ENCODE assay signal across 10 cellular contexts in genomic region chr2:231222318-231223000, GRCh38. TPM values are rescaled to one million over a fixed set of nuclear protein-coding genes. Genes with fewer than 3 reads are reported as not detected.
A peak's percentile ranks its signal among the peaks of the same experiment; 100 is the strongest.
DNase-seq lines count a peak whose midpoint lies in the region; ATAC-seq and TF ChIP-seq lines count a peak whose summit lies in the region.
"Had no signal": no experiment of that assay in that cellular context is flagged by ENCODE, and none has a peak within 500 bp of the region (broad histone marks: within the 10 kb centered on the region; RNA-seq: fewer than 3 reads in every experiment).

No MANE protein-coding gene starts in this region.

- H3K4me3 ChIP-seq in cardiac muscle cell, result no peak overlapping the region
- H3K4me3 ChIP-seq in right atrium auricular region, result no peak overlapping the region
- no peak overlapping the region for H3K4me3 ChIP-seq in fibroblast of villous mesenchyme (ENCODE audit: low read depth, low read length)
- H3K4me3 ChIP-seq: A549, K562 had no signal

- peak overlapping the region; percentile 34 for H3K27ac ChIP-seq in cardiac muscle cell
- peak overlapping the region in 1 of 2 donors; percentile 10 for H3K27ac ChIP-seq in right atrium auricular region
- H3K27ac ChIP-seq: A549 had no signal

- ATAC-seq in HG03432 (IDR thresholded peaks at IDR 0.05; ENCODE audit: unreplicated experiment), result peak; percentile 76
- ATAC-seq: A549, K562 had no signal

- H3K36me3 ChIP-seq in cardiac muscle cell, result peaks cover 17% of the 10 kb centered on the region
- no peaks in the 10 kb centered on the region for H3K36me3 ChIP-seq in right atrium auricular region

- TF ChIP-seq CTCF in cardiac muscle cell (IDR thresholded peaks at IDR 0.05; ENCODE audit: low read depth, low read length) (no peak), right atrium auricular region (IDR thresholded peaks at IDR 0.05) (no peak), fibroblast of villous mesenchyme (IDR thresholded peaks at IDR 0.05; ENCODE audit: insufficient read depth, low read depth, low read length) (no peak)

- H3K27me3 ChIP-seq in cardiac muscle cell (no peaks in the 10 kb centered on the region), right atrium auricular region (no peaks in the 10 kb centered on the region)

- DNase-seq in cardiac muscle cell (ENCODE audit: low read depth in 1 of 2, low spot score in 1 of 2) (no peak), right atrium auricular region (ENCODE audit: low spot score) (no peak), fibroblast of villous mesenchyme (ENCODE audit: low read depth) (peak; percentile 92), NCI-H226 (no peak), retina (no peak), NCI-H82 (lab: John Stamatoyannopoulos, UW) (no peak)
- DNase-seq in stimulated activated CD4-positive, alpha-beta T cell treated with anti-CD3 and anti-CD28 coated beads, Interleukin-2, amount 100 ng/mL, for 48 hours, result no peak

- H3K9me3 ChIP-seq in cardiac muscle cell (ENCODE audit: low read depth), result no peaks in the 10 kb centered on the region
- H3K9me3 ChIP-seq in right atrium auricular region, result no peaks in the 10 kb centered on the region
- H3K9me3 ChIP-seq: A549 had no signal

- H3K4me1 ChIP-seq in cardiac muscle cell (ENCODE audit: low read depth), result no peaks in the 10 kb centered on the region
- no peaks in the 10 kb centered on the region for H3K4me1 ChIP-seq in right atrium auricular region
- H3K4me1 ChIP-seq: A549 had no signal

RNA-seq across cellular contexts. Expression of gene ARMC9, which starts 24.0 kb away (rescaled TPM):
- 18.3 and 27.4 TPM in 2 replicates for total RNA-seq in cardiac muscle cell
- polyA plus RNA-seq in cardiac muscle cell, result 29.3 and 30.0 TPM in 2 replicates
- 1 to 10 TPM; 2.0 to 2.9 TPM for total RNA-seq in right atrium auricular region
- total RNA-seq in fibroblast of villous mesenchyme, result 189 and 260 TPM in 2 replicates
